In the genomic region with DNA sequence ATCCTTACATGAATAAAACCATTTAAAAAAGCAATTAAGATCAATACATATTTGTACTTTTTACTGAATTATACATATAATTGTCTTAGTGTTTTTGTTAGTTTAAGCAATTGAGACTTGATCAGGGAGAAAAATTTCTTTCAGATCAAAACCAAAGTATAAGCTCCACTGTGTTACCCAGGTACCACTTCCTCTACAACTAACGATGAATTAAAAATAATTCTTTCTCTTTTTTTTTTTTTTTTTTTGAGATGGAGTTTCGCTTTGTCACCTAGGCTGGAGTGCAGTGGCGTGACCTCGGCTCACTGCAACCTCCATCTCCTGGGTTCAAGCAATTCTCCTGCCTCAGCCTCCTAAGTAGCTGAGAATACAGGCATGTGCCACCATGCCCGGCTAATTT, we compare ENCODE assay signal across 19 cellular contexts. TPM values are rescaled to one million over a fixed set of nuclear protein-coding genes. Genes with fewer than 3 reads are reported as not detected.
DNase-seq lines count a peak whose midpoint lies in the region; ATAC-seq and TF ChIP-seq lines count a peak whose summit lies in the region.
"Had no signal": no experiment of that assay in that cellular context is flagged by ENCODE, and none has a peak within 500 bp of the region (broad histone marks: within the 10 kb centered on the region; RNA-seq: fewer than 3 reads in every experiment).

No MANE protein-coding gene starts in this region.

- H3K9me2 ChIP-seq in MM.1S (replicated peaks; ENCODE audit: insufficient read depth, low read length) = no peaks in the 10 kb centered on the region

- no peaks in the 10 kb centered on the region for H3K36me3 ChIP-seq in CD4-positive, CD25-positive, alpha-beta regulatory T cell (ENCODE audit: control insufficient read depth, insufficient read depth, low read length)
- H3K36me3 ChIP-seq in MM.1S (replicated peaks; ENCODE audit: insufficient read depth, low read length) = no peaks in the 10 kb centered on the region
- H3K36me3 ChIP-seq: HAP-1 had no signal

- H3K4me3 ChIP-seq in CD4-positive, CD25-positive, alpha-beta regulatory T cell (ENCODE audit: low read depth, low read length) = peak overlapping the region; percentile 53
- no peak overlapping the region for H3K4me3 ChIP-seq in MM.1S (ENCODE audit: low read length)
- H3K4me3 ChIP-seq: HAP-1 had no signal

- peaks cover 14% of the 10 kb centered on the region for H3K4me1 Mint-ChIP-seq in activated CD4-positive, alpha-beta memory T cell treated with anti-CD3 and anti-CD28 coated beads for 36 hours (ENCODE audit: low read depth)
- peaks cover 17% of the 10 kb centered on the region for H3K4me1 Mint-ChIP-seq in activated CD4-positive, alpha-beta memory T cell treated with anti-CD3 and anti-CD28 coated beads, Interleukin-2, amount 10 ng/mL, durations not matched to agents 7 days and 5 days
- peaks cover 7 to 36% (median 13%) of the 10 kb centered on the region in 4 donors for H3K4me1 Mint-ChIP-seq in CD4-positive, CD25-positive, alpha-beta regulatory T cell
- H3K4me1 Mint-ChIP-seq in activated naive CD8-positive, alpha-beta T cell treated with anti-CD3 and anti-CD28 coated beads, Interleukin-2, amount 10 ng/mL, durations not matched to agents 7 days and 5 days = peaks cover 26% of the 10 kb centered on the region
- H3K4me1 Mint-ChIP-seq: IgD-negative memory B cell had no signal

- H2AFZ ChIP-seq in MM.1S (ENCODE audit: low read length) = no peak overlapping the region

- intact Hi-C loops in activated CD4-positive, alpha-beta memory T cell treated with anti-CD3 and anti-CD28 coated beads for 36 hours (cut with micrococcal nuclease) = no loop called here

- CTCF ChIA-PET in activated CD4-positive, alpha-beta memory T cell treated with anti-CD3 and anti-CD28 coated beads for 36 hours (lab: Charles Lee) = interaction anchor here (0.6 to 1.7 kb wide), 4 partner anchors 22 to 1579 kb away, joined by 3 to 6 read pairs (median 3); no protein-coding TSS in a partner anchor
- CTCF ChIA-PET in activated CD4-positive, alpha-beta memory T cell treated with anti-CD3 and anti-CD28 coated beads, Interleukin-2, amount 10 ng/mL, durations not matched to agents 7 days and 5 days (lab: Charles Lee) = no interaction called here

- no peak overlapping the region for H3K9ac ChIP-seq in MM.1S (ENCODE audit: low read length)

- no peaks in the 10 kb centered on the region for H3F3A ChIP-seq in MM.1S (ENCODE audit: insufficient read depth, low read length)

- peak; percentile 19 for DNase-seq in activated CD4-positive, alpha-beta memory T cell treated with anti-CD3 and anti-CD28 coated beads for 36 hours
- no peak for DNase-seq in activated CD4-positive, alpha-beta memory T cell treated with anti-CD3 and anti-CD28 coated beads, Interleukin-2, amount 10 ng/mL, durations not matched to agents 7 days and 5 days
- peak in 2 of 3 donors; percentile 29 to 52 for DNase-seq in CD4-positive, CD25-positive, alpha-beta regulatory T cell
- DNase-seq in MM.1S (peak; percentile 16), midbrain (lab: John Stamatoyannopoulos, UW) (no peak), AG08396 (ENCODE audit: low spot score) (no peak)
- no peak for DNase-seq in activated naive CD8-positive, alpha-beta T cell treated with anti-CD3 and anti-CD28 coated beads, Interleukin-2, amount 10 ng/mL, durations not matched to agents 7 days and 5 days
- DNase-seq: C1 segment of cervical spinal cord, DMS79 treated with DMSO at 0.1 percent for 48 hours, GF-D8, MV-4-11, NCI-H1417 treated with DMSO at 0.1 percent for 48 hours, NCI-H2029, NCI-H2171 treated with DMSO at 0.1 percent for 48 hours had no signal

- no peaks in the 10 kb centered on the region for H3K9me3 Mint-ChIP-seq in activated CD4-positive, alpha-beta memory T cell treated with anti-CD3 and anti-CD28 coated beads for 36 hours
- H3K9me3 Mint-ChIP-seq in activated CD4-positive, alpha-beta memory T cell treated with anti-CD3 and anti-CD28 coated beads, Interleukin-2, amount 10 ng/mL, durations not matched to agents 7 days and 5 days = no peaks in the 10 kb centered on the region
- no peaks in the 10 kb centered on the region for H3K9me3 Mint-ChIP-seq in CD4-positive, CD25-positive, alpha-beta regulatory T cell
- H3K9me3 Mint-ChIP-seq in activated naive CD8-positive, alpha-beta T cell treated with anti-CD3 and anti-CD28 coated beads, Interleukin-2, amount 10 ng/mL, durations not matched to agents 7 days and 5 days = no peaks in the 10 kb centered on the region
- H3K9me3 Mint-ChIP-seq: IgD-negative memory B cell had no signal

- peak overlapping the region; percentile 38 for H3K27ac Mint-ChIP-seq in activated CD4-positive, alpha-beta memory T cell treated with anti-CD3 and anti-CD28 coated beads for 36 hours
- no peak overlapping the region for H3K27ac Mint-ChIP-seq in activated CD4-positive, alpha-beta memory T cell treated with anti-CD3 and anti-CD28 coated beads, Interleukin-2, amount 10 ng/mL, durations not matched to agents 7 days and 5 days
- H3K27ac Mint-ChIP-seq in CD4-positive, CD25-positive, alpha-beta regulatory T cell = peak overlapping the region; percentile 49 to 77 (median 55)
- peak overlapping the region; percentile 58 for H3K27ac Mint-ChIP-seq in activated naive CD8-positive, alpha-beta T cell treated with anti-CD3 and anti-CD28 coated beads, Interleukin-2, amount 10 ng/mL, durations not matched to agents 7 days and 5 days
- H3K27ac Mint-ChIP-seq: IgD-negative memory B cell had no signal

- ATAC-seq in CD4-positive, CD25-positive, alpha-beta regulatory T cell (ENCODE audit: low read depth in 2 of 2) = peak; percentile 72
- ATAC-seq in activated naive CD8-positive, alpha-beta T cell treated with anti-CD3 and anti-CD28 coated beads, Interleukin-2, amount 10 ng/mL, durations not matched to agents 7 days and 5 days (ENCODE audit: low read depth) = peak; percentile 71
- no peak for ATAC-seq in HG02870 (IDR thresholded peaks at IDR 0.05; ENCODE audit: unreplicated experiment)

- POLR2A ChIA-PET in activated CD4-positive, alpha-beta memory T cell treated with anti-CD3 and anti-CD28 coated beads for 36 hours (lab: Charles Lee) = no interaction called here
- POLR2A ChIA-PET in activated CD4-positive, alpha-beta memory T cell treated with anti-CD3 and anti-CD28 coated beads, Interleukin-2, amount 10 ng/mL, durations not matched to agents 7 days and 5 days (lab: Charles Lee) = interaction anchor here (0.6 kb wide), 1 partner anchor 89 kb away, joined by 4 read pairs; no protein-coding TSS in a partner anchor
- POLR2A ChIA-PET in activated naive CD8-positive, alpha-beta T cell treated with anti-CD3 and anti-CD28 coated beads, Interleukin-2, amount 10 ng/mL, durations not matched to agents 7 days and 5 days (lab: Charles Lee) = interaction anchor here (0.5 to 1.0 kb wide), 10 partner anchors 8 to 401 kb away, joined by 3 to 4 read pairs (median 3); no protein-coding TSS in a partner anchor

- no peaks in the 10 kb centered on the region for H3K27me3 ChIP-seq in CD4-positive, CD25-positive, alpha-beta regulatory T cell (ENCODE audit: control insufficient read depth, insufficient read depth, low read length)
- H3K27me3 ChIP-seq in MM.1S (replicated peaks; ENCODE audit: insufficient read depth, low read length) = no peaks in the 10 kb centered on the region

- H3K27me3 Mint-ChIP-seq in activated CD4-positive, alpha-beta memory T cell treated with anti-CD3 and anti-CD28 coated beads for 36 hours = no peaks in the 10 kb centered on the region
- H3K27me3 Mint-ChIP-seq in activated CD4-positive, alpha-beta memory T cell treated with anti-CD3 and anti-CD28 coated beads, Interleukin-2, amount 10 ng/mL, durations not matched to agents 7 days and 5 days = no peaks in the 10 kb centered on the region
- H3K27me3 Mint-ChIP-seq in CD4-positive, CD25-positive, alpha-beta regulatory T cell = no peaks in the 10 kb centered on the region
- H3K27me3 Mint-ChIP-seq in activated naive CD8-positive, alpha-beta T cell treated with anti-CD3 and anti-CD28 coated beads, Interleukin-2, amount 10 ng/mL, durations not matched to agents 7 days and 5 days = no peaks in the 10 kb centered on the region
- H3K27me3 Mint-ChIP-seq: IgD-negative memory B cell had no signal

- peak overlapping the region; percentile 61 for H3K27ac ChIP-seq in CD4-positive, CD25-positive, alpha-beta regulatory T cell (ENCODE audit: insufficient read depth, low read length, poor library complexity, severe bottlenecking)
- no peak overlapping the region for H3K27ac ChIP-seq in MM.1S (ENCODE audit: low read length)

- no peaks in the 10 kb centered on the region for H3K36me3 Mint-ChIP-seq in activated CD4-positive, alpha-beta memory T cell treated with anti-CD3 and anti-CD28 coated beads for 36 hours
- H3K36me3 Mint-ChIP-seq in activated CD4-positive, alpha-beta memory T cell treated with anti-CD3 and anti-CD28 coated beads, Interleukin-2, amount 10 ng/mL, durations not matched to agents 7 days and 5 days (ENCODE audit: low read depth) = no peaks in the 10 kb centered on the region
- H3K36me3 Mint-ChIP-seq in CD4-positive, CD25-positive, alpha-beta regulatory T cell = no peaks in the 10 kb centered on the region
- H3K36me3 Mint-ChIP-seq in activated naive CD8-positive, alpha-beta T cell treated with anti-CD3 and anti-CD28 coated beads, Interleukin-2, amount 10 ng/mL, durations not matched to agents 7 days and 5 days = no peaks in the 10 kb centered on the region
- H3K36me3 Mint-ChIP-seq: IgD-negative memory B cell had no signal

- TF ChIP-seq CTCF in MM.1S (IDR thresholded peaks at IDR 0.05; ENCODE audit: low read length) = no peak

- H3K9me3 ChIP-seq in CD4-positive, CD25-positive, alpha-beta regulatory T cell (ENCODE audit: control insufficient read depth in 2 of 2, low read length in 2 of 2) = no peaks in the 10 kb centered on the region
- no peaks in the 10 kb centered on the region for H3K9me3 ChIP-seq in MM.1S (replicated peaks; ENCODE audit: insufficient read depth, low read length)
- H3K9me3 ChIP-seq: HAP-1 had no signal

- no peaks in the 10 kb centered on the region for H3K79me2 ChIP-seq in MM.1S (ENCODE audit: low read length)

- no peaks in the 10 kb centered on the region for H4K20me1 ChIP-seq in MM.1S (ENCODE audit: insufficient read depth, low read length)

- peaks cover 15% of the 10 kb centered on the region for H3K4me1 ChIP-seq in CD4-positive, CD25-positive, alpha-beta regulatory T cell (ENCODE audit: control insufficient read depth, insufficient read depth, low read length, poor library complexity, severe bottlenecking)
- H3K4me1 ChIP-seq in MM.1S (ENCODE audit: low read length) = 0 out of 2 replicates have a peak, but pooled peaks cover 3% of the 10 kb centered on the region

- peak overlapping the region; percentile 8 for H3K4me3 Mint-ChIP-seq in activated CD4-positive, alpha-beta memory T cell treated with anti-CD3 and anti-CD28 coated beads for 36 hours
- H3K4me3 Mint-ChIP-seq in activated CD4-positive, alpha-beta memory T cell treated with anti-CD3 and anti-CD28 coated beads, Interleukin-2, amount 10 ng/mL, durations not matched to agents 7 days and 5 days = no peak overlapping the region
- H3K4me3 Mint-ChIP-seq in CD4-positive, CD25-positive, alpha-beta regulatory T cell = peak overlapping the region in 3 of 4 donors; percentile 43 to 63 (median 53)
- H3K4me3 Mint-ChIP-seq in activated naive CD8-positive, alpha-beta T cell treated with anti-CD3 and anti-CD28 coated beads, Interleukin-2, amount 10 ng/mL, durations not matched to agents 7 days and 5 days = peak overlapping the region; percentile 19

- no peak overlapping the region for H3K4me2 ChIP-seq in MM.1S (ENCODE audit: low read depth, low read length)

RNA-seq across cellular contexts. Expression of a gene that starts 6.8 kb away (rescaled TPM):
- not detected for total RNA-seq in activated CD4-positive, alpha-beta memory T cell treated with anti-CD3 and anti-CD28 coated beads for 36 hours
- total RNA-seq in activated CD4-positive, alpha-beta memory T cell treated with anti-CD3 and anti-CD28 coated beads, Interleukin-2, amount 10 ng/mL, durations not matched to agents 7 days and 5 days = not detected
- not detected for total RNA-seq in CD4-positive, CD25-positive, alpha-beta regulatory T cell
- not detected for polyA plus RNA-seq in CD4-positive, CD25-positive, alpha-beta regulatory T cell
- under 1 TPM in 1 of 2 experiments, not detected in 1; 0.14 TPM for total RNA-seq in activated naive CD8-positive, alpha-beta T cell treated with anti-CD3 and anti-CD28 coated beads, Interleukin-2, amount 10 ng/mL, durations not matched to agents 7 days and 5 days
- total RNA-seq: A172, NCI-H460 had no signal
- polyA plus RNA-seq: IgD-negative memory B cell had no signal

Comparison
In these comparisons a context has a peak if more than half of its experiments do, and no peak if none do; other contexts are left out.
1. DNase-seq: peak in activated CD4-positive, alpha-beta memory T cell treated with anti-CD3 and anti-CD28 coated beads for 36 hours (single experiment), CD4-positive, CD25-positive, alpha-beta regulatory T cell (2 of 3) and MM.1S (single experiment); none in activated CD4-positive, alpha-beta memory T cell treated with anti-CD3 and anti-CD28 coated beads, Interleukin-2, amount 10 ng/mL, durations not matched to agents 7 days and 5 days (single experiment), activated naive CD8-positive, alpha-beta T cell treated with anti-CD3 and anti-CD28 coated beads, Interleukin-2, amount 10 ng/mL, durations not matched to agents 7 days and 5 days (single experiment), midbrain (single experiment) and AG08396 (single experiment).